In genomic region chr9:2336055-2336454, GRCh38 we compare ENCODE assay signal across 12 cellular contexts.
A peak's percentile ranks its signal among the peaks of the same experiment; 100 is the strongest.
DNase-seq lines count a peak whose midpoint lies in the region; ATAC-seq, FAIRE-seq and TF ChIP-seq lines count a peak whose summit lies in the region.
"Had no signal": no experiment of that assay in that cellular context is flagged by ENCODE, and none has a peak within 500 bp of the region (broad histone marks: within the 10 kb centered on the region; RNA-seq: fewer than 3 reads in every experiment).

No MANE protein-coding gene starts in this region.

- no peaks in the 10 kb centered on the region for H3K4me1 ChIP-seq in A549
- H3K4me1 ChIP-seq in OCI-LY3 (ENCODE audit: low read length), result no peaks in the 10 kb centered on the region
- H3K4me1 ChIP-seq: left lung had no signal

- H3K27ac ChIP-seq in A549, result no peak overlapping the region
- no peak overlapping the region for H3K27ac ChIP-seq in OCI-LY3 (ENCODE audit: low read length)
- H3K27ac ChIP-seq: left lung, WERI-Rb-1 had no signal

- H3K9me3 ChIP-seq in A549 (no peaks in the 10 kb centered on the region), OCI-LY3 (ENCODE audit: insufficient read depth, low read length) (no peaks in the 10 kb centered on the region)
- H3K9me3 ChIP-seq: left lung had no signal

- peak in 1 of 2 experiments; percentile 18; a peak in 1 of 5 replicates for TF ChIP-seq RAD21 in A549 (conservative IDR thresholded peaks at IDR 0.05 in 1 of 2, IDR thresholded peaks at IDR 0.05 in 1 of 2)

- no peaks in the 10 kb centered on the region for H3K9me3 Mint-ChIP-seq in activated T-cell treated with anti-CD3 and anti-CD28 coated beads, Interleukin-2, amount 50 U/mL, for 72 hours

- no peak for ATAC-seq in A549
- ATAC-seq in HG03097 (IDR thresholded peaks at IDR 0.05; ENCODE audit: low FRiP score, unreplicated experiment), result no peak
- ATAC-seq in GM21515 (IDR thresholded peaks at IDR 0.05; ENCODE audit: unreplicated experiment), result no peak
- ATAC-seq in GM18505 (IDR thresholded peaks at IDR 0.05; ENCODE audit: unreplicated experiment), result no peak
- ATAC-seq in activated T-cell treated with anti-CD3 and anti-CD28 coated beads, Interleukin-2, amount 50 U/mL, for 72 hours (replicated peaks in 1 of 2), result no peak
- ATAC-seq: left lung had no signal

- POLR2A ChIA-PET in A549 (lab: Yijun Ruan, JAX), result no interaction called here

- no peaks in the 10 kb centered on the region for H3K36me3 ChIP-seq in OCI-LY3 (replicated peaks; ENCODE audit: low read depth, low read length)
- H3K36me3 ChIP-seq: left lung, WERI-Rb-1 had no signal

- peaks cover 5% of the 10 kb centered on the region for H3K27me3 Mint-ChIP-seq in activated T-cell treated with anti-CD3 and anti-CD28 coated beads, Interleukin-2, amount 50 U/mL, for 72 hours (ENCODE audit: low read depth)

- no peak overlapping the region for H2AFZ ChIP-seq in OCI-LY3 (ENCODE audit: low read depth, low read length)

- H3K4me3 ChIP-seq in A549, result no peak overlapping the region
- no peak overlapping the region for H3K4me3 ChIP-seq in OCI-LY3 (ENCODE audit: low read length)
- no peak overlapping the region for H3K4me3 ChIP-seq in foreskin fibroblast (ENCODE audit: low read depth in 1 of 2, low read length in 2 of 2)
- H3K4me3 ChIP-seq: left lung had no signal

- WGBS in A549 (ENCODE audit: missing lambda C conversion rate), result 27% methylated on average over 4 of the region's 4 CpGs

- no peaks in the 10 kb centered on the region for H4K20me1 ChIP-seq in OCI-LY3 (ENCODE audit: insufficient read depth, low read length)

- H3K27me3 ChIP-seq in OCI-LY3 (ENCODE audit: low read depth, low read length), result no peaks in the 10 kb centered on the region
- H3K27me3 ChIP-seq: left lung had no signal

- H3K4me3 Mint-ChIP-seq in activated T-cell treated with anti-CD3 and anti-CD28 coated beads, Interleukin-2, amount 50 U/mL, for 72 hours, result no peak overlapping the region

- DNase-seq in A549 (ENCODE audit: low read depth in 1 of 2, low spot score in 1 of 2) (peak in 1 of 2 experiments; percentile 17), foreskin fibroblast (peak; percentile 7 to 41)
- no peak for DNase-seq in activated T-cell treated with anti-CD3 and anti-CD28 coated beads, Interleukin-2, amount 50 U/mL, for 72 hours
- DNase-seq: activated naive CD4-positive, alpha-beta T cell treated with Interleukin-2 at 50 U/mL for 16 hours; left lung; WERI-Rb-1 had no signal

- TF ChIP-seq POLR2A in A549 (IDR thresholded peaks at IDR 0.05; ENCODE audit: low read length), result no peak
- no peak for TF ChIP-seq POLR2A in GM18505 (IDR thresholded peaks at IDR 0.05; ENCODE audit: borderline replicate concordance, extremely low read depth, insufficient read depth, insufficient read length)

- no peak overlapping the region for H3K27ac Mint-ChIP-seq in activated T-cell treated with anti-CD3 and anti-CD28 coated beads, Interleukin-2, amount 50 U/mL, for 72 hours

- no peaks in the 10 kb centered on the region for H3K36me3 Mint-ChIP-seq in activated T-cell treated with anti-CD3 and anti-CD28 coated beads, Interleukin-2, amount 50 U/mL, for 72 hours (ENCODE audit: insufficient read depth in 2 of 2)

- H3K4me2 ChIP-seq in A549 (no peak overlapping the region), OCI-LY3 (ENCODE audit: low read length) (no peak overlapping the region)

- peak; percentile 22; the same call in 1 of the 3 replicates for TF ChIP-seq CTCF in A549 (IDR thresholded peaks at IDR 0.05)
- TF ChIP-seq CTCF in GM12872 (IDR thresholded peaks at IDR 0.05; ENCODE audit: insufficient read depth, low read depth, low read length), result peak; percentile 32; the same call in 1 of the 3 replicates
- TF ChIP-seq CTCF in OCI-LY3 (IDR thresholded peaks at IDR 0.05; ENCODE audit: low read depth, low read length), result peak; percentile 48
- peak; percentile 24 for TF ChIP-seq CTCF in foreskin fibroblast (IDR thresholded peaks at IDR 0.05; ENCODE audit: low read depth, low read length)

- H3K79me2 ChIP-seq in OCI-LY3 (ENCODE audit: low read length), result no peaks in the 10 kb centered on the region

- FAIRE-seq in A549 (lab: Jason Lieb, UNC), result peak; percentile 61
- FAIRE-seq: endometrium had no signal

- no peak for TF ChIP-seq EP300 in A549 (IDR thresholded peaks at IDR 0.05)

- no peaks in the 10 kb centered on the region for H3K4me1 Mint-ChIP-seq in activated T-cell treated with anti-CD3 and anti-CD28 coated beads, Interleukin-2, amount 50 U/mL, for 72 hours (ENCODE audit: low read depth)

- no peak overlapping the region for H3K9ac ChIP-seq in OCI-LY3 (ENCODE audit: low read length)

- CTCF ChIA-PET in A549 (lab: Yijun Ruan, JAX), result no interaction called here

TF ChIP-seq in A549, 52 proteins besides CTCF, POLR2A, EP300 and RAD21:
- peak; percentile 35; the same call in 1 of the 3 replicates for TF ChIP-seq SMC3 (IDR thresholded peaks at IDR 0.05)
- TF ChIP-seq CHD2 (IDR thresholded peaks at IDR 0.05; ENCODE audit: low read length, partially characterized antibody), result no peak
TF ChIP-seq in A549: peak in this region for 1.

Comparison
In these comparisons a context has a peak if more than half of its experiments do, and no peak if none do; other contexts are left out.
1. DNase-seq: peak in foreskin fibroblast (2 of 2); none in activated T-cell treated with anti-CD3 and anti-CD28 coated beads, Interleukin-2, amount 50 U/mL, for 72 hours (0 of 2).
2. Peak in every context shown above with its lines, with median percentiles within 50 percentile points of each other: CTCF ChIP-seq.